In genomic region chr4:87112063-87112462, GRCh38 we compare ENCODE assay signal across 14 cellular contexts.
"Had no signal": no experiment of that assay in that cellular context is flagged by ENCODE, and none has a peak within 500 bp of the region (broad histone marks: within the 10 kb centered on the region; RNA-seq: fewer than 3 reads in every experiment).

No MANE protein-coding gene starts in this region.

- DNase-seq: activated CD4-positive, alpha-beta T cell treated with anti-CD3 and anti-CD28 coated beads, Interleukin-2, amount 50 U/mL, for 4 hours; activated naive CD4-positive, alpha-beta T cell; foreskin keratinocyte; glutamatergic neuron; hippocampal formation; midbrain; occipital lobe; posterior cingulate gyrus; retina; SK-N-SH; stimulated activated naive CD8-positive, alpha-beta T cell treated with anti-CD3 and anti-CD28 coated beads, Interleukin-15, amount 100 ng/mL, for 72 hours had no signal

- H3K27me3 ChIP-seq: ascending aorta, breast epithelium, foreskin keratinocyte, suprapubic skin had no signal

- H3K4me3 ChIP-seq: ascending aorta, breast epithelium, suprapubic skin had no signal

- ATAC-seq: foreskin keratinocyte; stimulated activated naive CD8-positive, alpha-beta T cell treated with anti-CD3 and anti-CD28 coated beads, Interleukin-15, amount 100 ng/mL, for 72 hours had no signal

- H3K4me2 ChIP-seq: SK-N-SH had no signal

- H3K4me1 ChIP-seq: breast epithelium had no signal

- H3K27ac ChIP-seq: ascending aorta, breast epithelium, foreskin keratinocyte, suprapubic skin had no signal

- H3K9me3 ChIP-seq: ascending aorta, breast epithelium, SK-N-SH, suprapubic skin had no signal

- H3K9ac ChIP-seq: SK-N-SH had no signal
